ENCODE assay signal across 19 cellular contexts in genomic region chr2:215760526-215760925, GRCh38.
"Had no signal": no experiment of that assay in that cellular context is flagged by ENCODE, and none has a peak within 500 bp of the region (broad histone marks: within the 10 kb centered on the region; RNA-seq: fewer than 3 reads in every experiment).

No MANE protein-coding gene starts in this region.

- H3K4me1 Mint-ChIP-seq: central memory CD8-positive, alpha-beta T cell; endodermal cell; T-cell had no signal

- H3K79me2 ChIP-seq: hepatocyte had no signal

- H3K4me1 ChIP-seq: adrenal gland, upper lobe of left lung had no signal

- H3K27me3 ChIP-seq: adrenal gland, hepatocyte, right atrium auricular region, upper lobe of left lung had no signal

- H3K9me3 ChIP-seq: adrenal gland, right atrium auricular region, upper lobe of left lung had no signal

- FAIRE-seq: keratinocyte had no signal

- H3K4me3 Mint-ChIP-seq: activated naive CD4-positive, alpha-beta T cell treated with anti-CD3 and anti-CD28 coated beads for 36 hours; central memory CD8-positive, alpha-beta T cell; endodermal cell; nephron; T-cell had no signal

- ATAC-seq: activated CD4-positive, CD25-positive, alpha-beta regulatory T cell treated with anti-CD3 and anti-CD28 coated beads, Interleukin-2, amount 50 U/mL, for 24 hours; T-cell had no signal

- H3K36me3 ChIP-seq: adrenal gland, left ventricle myocardium inferior, right atrium auricular region, upper lobe of left lung had no signal

- H3K4me2 ChIP-seq: hepatocyte had no signal

- H3K4me3 ChIP-seq: adrenal gland, hepatocyte, left ventricle myocardium inferior, right atrium auricular region, upper lobe of left lung had no signal

- H3K36me3 Mint-ChIP-seq: T-cell had no signal

- H3K27ac ChIP-seq: adrenal gland, hepatocyte, left ventricle myocardium inferior, right atrium auricular region, upper lobe of left lung had no signal

- H3K27ac Mint-ChIP-seq: activated naive CD4-positive, alpha-beta T cell treated with anti-CD3 and anti-CD28 coated beads for 36 hours; endodermal cell; nephron; T-cell had no signal

- H2AFZ ChIP-seq: hepatocyte had no signal

- DNase-seq: activated CD4-positive, alpha-beta T cell treated with anti-CD3 and anti-CD28 coated beads, Interleukin-2, amount 50 U/mL, for 4 hours; activated naive CD4-positive, alpha-beta T cell treated with anti-CD3 and anti-CD28 coated beads for 36 hours; activated T-cell treated with anti-CD3 and anti-CD28 coated beads for 4 hours; adrenal gland; cortex of kidney; endodermal cell; left ventricle myocardium inferior; nucleus accumbens; stimulated activated CD4-positive, alpha-beta T cell treated with anti-CD3 and anti-CD28 coated beads, Interleukin-4, amount 100 ng/mL, for 24 hours; stimulated activated naive CD4-positive, alpha-beta T cell treated with Interleukin-2 at 50 U/mL for 16 hours; T-cell; T1000; upper lobe of left lung had no signal

- H3K9me3 Mint-ChIP-seq: activated naive CD4-positive, alpha-beta T cell treated with anti-CD3 and anti-CD28 coated beads for 36 hours; central memory CD8-positive, alpha-beta T cell; nephron; T-cell had no signal
